In the genomic region with DNA sequence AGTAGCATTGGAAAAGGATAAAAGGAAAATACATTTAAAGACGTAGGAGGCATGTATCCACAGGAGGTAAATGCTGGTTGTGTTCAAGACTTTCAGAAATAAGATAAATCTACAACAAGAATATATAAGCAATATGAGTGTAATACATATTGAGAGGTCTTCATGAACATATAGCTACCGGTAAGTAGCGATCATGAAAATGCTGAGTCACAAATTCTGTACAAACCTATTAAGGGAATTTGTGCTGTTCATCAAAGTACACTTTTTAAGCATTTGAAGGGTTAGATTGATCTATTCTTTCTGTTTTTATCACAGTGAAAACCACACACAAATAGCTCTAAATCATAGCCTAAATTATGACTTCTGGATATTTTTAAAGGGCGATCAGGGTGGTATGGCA, we compare ENCODE assay signal across 32 cellular contexts.
"Had no signal": no experiment of that assay in that cellular context is flagged by ENCODE, and none has a peak within 500 bp of the region (broad histone marks: within the 10 kb centered on the region; RNA-seq: fewer than 3 reads in every experiment).

No MANE protein-coding gene starts in this region.

- H3K27me3 Mint-ChIP-seq: activated B cell treated with CpG ODN at 0.5 μM for 24 hours; activated CD8-positive, alpha-beta T cell treated with anti-CD3 and anti-CD28 coated beads for 36 hours; activated naive CD8-positive, alpha-beta T cell had no signal

- ATAC-seq: activated CD4-positive, CD25-positive, alpha-beta regulatory T cell treated with anti-CD3 and anti-CD28 coated beads, Interleukin-2, amount 50 U/mL, for 24 hours; activated CD8-positive, alpha-beta T cell treated with anti-CD3 and anti-CD28 coated beads for 36 hours; activated T-cell treated with anti-CD3 and anti-CD28 coated beads, Interleukin-2, amount 50 U/mL, for 4 hours; activated T-helper 17 cell treated with anti-CD3 and anti-CD28 coated beads, Interleukin-2, amount 50 U/mL, for 72 hours; esophagus mucosa; T-helper 17 cell had no signal

- H3K4me1 Mint-ChIP-seq: activated B cell treated with CpG ODN at 0.5 μM for 24 hours; activated T-helper 17 cell treated with anti-CD3 and anti-CD28 coated beads, Interleukin-2, amount 50 U/mL, for 72 hours; endodermal cell had no signal

- H3K36me3 Mint-ChIP-seq: activated naive CD8-positive, alpha-beta T cell had no signal

- H3K27me3 ChIP-seq: brain microvascular endothelial cell, dorsolateral prefrontal cortex had no signal

- FAIRE-seq: astrocyte, frontal cortex had no signal

- DNase-seq: activated B cell treated with CpG ODN at 0.5 μM for 24 hours; activated CD4-positive, alpha-beta T cell treated with anti-CD3 and anti-CD28 coated beads for 48 hours; activated CD4-positive, alpha-beta T cell treated with anti-CD3 and anti-CD28 coated beads, Interleukin-2, amount 50 U/mL, for 1 hour; activated CD4-positive, alpha-beta T cell treated with anti-CD3 and anti-CD28 coated beads, Interleukin-2, amount 50 U/mL, for 48 hours; activated CD8-positive, alpha-beta memory T cell treated with anti-CD3 and anti-CD28 coated beads for 24 hours; activated CD8-positive, alpha-beta T cell treated with anti-CD3 and anti-CD28 coated beads for 36 hours; activated effector memory CD4-positive, alpha-beta T cell treated with Interleukin-2 at 50 U/mL for 16 hours; activated gamma-delta T cell treated with Interleukin-2 at 50 U/mL for 16 hours; activated naive CD4-positive, alpha-beta T cell treated with anti-CD3 and anti-CD28 coated beads, Interleukin-2, amount 50 U/mL, for 16 hours; activated naive CD4-positive, alpha-beta T cell treated with Interleukin-2 at 50 U/mL for 16 hours; activated T-cell treated with anti-CD3 and anti-CD28 coated beads, Interleukin-2, amount 50 U/mL, for 4 hours; amniotic stem cell; anterior cingulate cortex; brain microvascular endothelial cell; dorsolateral prefrontal cortex; effector memory CD4-positive, alpha-beta T cell; endodermal cell; foreskin fibroblast; head of caudate nucleus; T-helper 17 cell; T1000; WERI-Rb-1 had no signal

- H3K27ac ChIP-seq: brain microvascular endothelial cell, coronary artery, dorsolateral prefrontal cortex, WERI-Rb-1 had no signal

- H3K4me3 Mint-ChIP-seq: activated B cell treated with CpG ODN at 0.5 μM for 24 hours; activated CD8-positive, alpha-beta T cell treated with anti-CD3 and anti-CD28 coated beads for 36 hours; activated naive CD8-positive, alpha-beta T cell; activated T-cell treated with anti-CD3 and anti-CD28 coated beads, Interleukin-2, amount 50 U/mL, for 4 hours; activated T-helper 17 cell treated with anti-CD3 and anti-CD28 coated beads, Interleukin-2, amount 50 U/mL, for 72 hours; central memory CD8-positive, alpha-beta T cell; dendritic cell treated with granulocyte-macrophage colony-stimulating factor and Interleukin-4, amounts not matched to agents 40 ng/mL and 50 ng/mL, for 4 days; endodermal cell; T-helper 17 cell; T-helper 2 cell treated with Interferon-gamma antibody and Interleukin-4, amounts not matched to agents 5 μg/mL and 100 μg/mL, for 36 hours had no signal

- H3K9me3 Mint-ChIP-seq: activated B cell treated with CpG ODN at 0.5 μM for 24 hours; activated CD8-positive, alpha-beta T cell treated with anti-CD3 and anti-CD28 coated beads for 36 hours; activated T-cell treated with anti-CD3 and anti-CD28 coated beads, Interleukin-2, amount 50 U/mL, for 4 hours; activated T-helper 17 cell treated with anti-CD3 and anti-CD28 coated beads, Interleukin-2, amount 50 U/mL, for 72 hours; central memory CD8-positive, alpha-beta T cell; dendritic cell treated with granulocyte-macrophage colony-stimulating factor and Interleukin-4, amounts not matched to agents 40 ng/mL and 50 ng/mL, for 4 days; endodermal cell; T-helper 2 cell treated with Interferon-gamma antibody and Interleukin-4, amounts not matched to agents 5 μg/mL and 100 μg/mL, for 36 hours had no signal

- H3K4me3 ChIP-seq: coronary artery, dorsolateral prefrontal cortex had no signal

- H3K36me3 ChIP-seq: brain microvascular endothelial cell, WERI-Rb-1 had no signal

- H3K27ac Mint-ChIP-seq: activated B cell treated with CpG ODN at 0.5 μM for 24 hours; activated CD8-positive, alpha-beta T cell treated with anti-CD3 and anti-CD28 coated beads for 36 hours; activated naive CD8-positive, alpha-beta T cell; activated T-helper 17 cell treated with anti-CD3 and anti-CD28 coated beads, Interleukin-2, amount 50 U/mL, for 72 hours; dendritic cell treated with granulocyte-macrophage colony-stimulating factor and Interleukin-4, amounts not matched to agents 40 ng/mL and 50 ng/mL, for 4 days; endodermal cell; T-helper 17 cell; T-helper 2 cell treated with Interferon-gamma antibody and Interleukin-4, amounts not matched to agents 5 μg/mL and 100 μg/mL, for 36 hours had no signal
